ENCODE assay signal across 32 cellular contexts in genomic region chr3:45185461-45185860, GRCh38. TPM values are rescaled to one million over a fixed set of nuclear protein-coding genes. Genes with fewer than 3 reads are reported as not detected.
"Had no signal": no experiment of that assay in that cellular context is flagged by ENCODE, and none has a peak within 500 bp of the region (broad histone marks: within the 10 kb centered on the region; RNA-seq: fewer than 3 reads in every experiment).

No MANE protein-coding gene starts in this region.

- ATAC-seq: activated naive CD4-positive, alpha-beta T cell treated with anti-CD3 and anti-CD28 coated beads, Interleukin-2, amount 50 U/mL, for 72 hours; activated T-cell treated with anti-CD3 and anti-CD28 coated beads, Interleukin-2, amount 50 U/mL, for 4 hours; body of pancreas; Panc1; Right ventricle myocardium inferior; SK-N-SH treated with all-trans-retinoic acid at 6 μM for 48 hours; T-cell had no signal

- H3K36me3 Mint-ChIP-seq: activated naive CD4-positive, alpha-beta T cell treated with anti-CD3 and anti-CD28 coated beads, Interleukin-2, amount 50 U/mL, for 72 hours; T-cell had no signal

- H3K27me3 ChIP-seq: adrenal gland, body of pancreas, breast epithelium had no signal

- H3K36me3 ChIP-seq: adrenal gland, breast epithelium had no signal

- H3K4me3 ChIP-seq: adrenal gland, body of pancreas, breast epithelium had no signal

- H3K9me3 ChIP-seq: adrenal gland, body of pancreas, breast epithelium had no signal

- H3K4me1 ChIP-seq: breast epithelium had no signal

- H3K27ac ChIP-seq: adrenal gland, body of pancreas, breast epithelium had no signal

- H3K27ac Mint-ChIP-seq: activated CD4-positive, alpha-beta T cell treated with anti-CD3 and anti-CD28 coated beads, Interleukin-2, amount 10 ng/mL, durations not matched to agents 24 days and 14 days; activated naive CD4-positive, alpha-beta T cell treated with anti-CD3 and anti-CD28 coated beads, Interleukin-2, amount 50 U/mL, for 72 hours; activated T-helper 1 cell treated with anti-CD3 and anti-CD28 coated beads, Interleukin-12 subunit alpha, Interleukin-12 subunit beta, Interleukin-2, Interleukin-4 antibody, amounts not matched to agents 30 ng/mL and 10 ng/mL and 1 ng/mL, durations not matched to agents 14 hours and 24 hours and 36 hours; T-cell had no signal

- H3K4me3 Mint-ChIP-seq: activated CD4-positive, alpha-beta T cell treated with anti-CD3 and anti-CD28 coated beads, Interleukin-2, amount 10 ng/mL, durations not matched to agents 24 days and 14 days; activated T-cell treated with anti-CD3 and anti-CD28 coated beads, Interleukin-2, amount 50 U/mL, for 4 hours; activated T-helper 1 cell treated with anti-CD3 and anti-CD28 coated beads, Interleukin-12 subunit alpha, Interleukin-12 subunit beta, Interleukin-2, Interleukin-4 antibody, amounts not matched to agents 30 ng/mL and 10 ng/mL and 1 ng/mL, durations not matched to agents 14 hours and 24 hours and 36 hours; T-cell had no signal

- DNase-seq: activated CD4-positive, alpha-beta T cell treated with anti-CD3 and anti-CD28 coated beads, Interleukin-2, amount 10 ng/mL, durations not matched to agents 24 days and 14 days; activated CD4-positive, alpha-beta T cell treated with anti-CD3 and anti-CD28 coated beads, Interleukin-2, amount 50 U/mL, for 4 hours; activated CD8-positive, alpha-beta memory T cell treated with anti-CD3 and anti-CD28 coated beads, Interleukin-2, amount 50 U/mL, for 4 hours; activated gamma-delta T cell treated with Interleukin-2 at 50 U/mL for 16 hours; activated T-cell treated with anti-CD3 and anti-CD28 coated beads for 4 hours; activated T-cell treated with anti-CD3 and anti-CD28 coated beads, Interleukin-2, amount 50 U/mL, for 4 hours; adrenal gland; body of pancreas; caudate nucleus; cerebellar nuclear complex; NCI-H1048; NCI-H1105 treated with DMSO at 0.1 percent for 48 hours; NCI-H1436; NCI-H1694; NCI-H1930; NCI-H2081 treated with DMSO at 0.1 percent for 48 hours; NCI-H226; NCI-H446 treated with DMSO at 0.1 percent for 48 hours; NCI-H524; NCI-H69; NCI-H82; SIG-M5; T-cell; T-helper 2 cell; T-helper 9 cell had no signal

- H3K9me3 Mint-ChIP-seq: activated CD4-positive, alpha-beta T cell treated with anti-CD3 and anti-CD28 coated beads, Interleukin-2, amount 10 ng/mL, durations not matched to agents 24 days and 14 days; activated naive CD4-positive, alpha-beta T cell treated with anti-CD3 and anti-CD28 coated beads, Interleukin-2, amount 50 U/mL, for 72 hours; activated T-cell treated with anti-CD3 and anti-CD28 coated beads, Interleukin-2, amount 50 U/mL, for 4 hours; activated T-helper 1 cell treated with anti-CD3 and anti-CD28 coated beads, Interleukin-12 subunit alpha, Interleukin-12 subunit beta, Interleukin-2, Interleukin-4 antibody, amounts not matched to agents 30 ng/mL and 10 ng/mL and 1 ng/mL, durations not matched to agents 14 hours and 24 hours and 36 hours; T-cell had no signal

RNA-seq across cellular contexts. Expression of gene CDCP1, which starts 39.3 kb away (rescaled TPM):
- total RNA-seq: SK-MEL-5 had no signal

RNA-seq across cellular contexts. Expression of gene TMEM158, which starts 40.6 kb away (rescaled TPM):
- total RNA-seq: activated naive CD4-positive, alpha-beta T cell treated with anti-CD3 and anti-CD28 coated beads, Interleukin-2, amount 50 U/mL, for 72 hours had no signal
